ENCODE assay signal across 12 cellular contexts in the genomic region with DNA sequence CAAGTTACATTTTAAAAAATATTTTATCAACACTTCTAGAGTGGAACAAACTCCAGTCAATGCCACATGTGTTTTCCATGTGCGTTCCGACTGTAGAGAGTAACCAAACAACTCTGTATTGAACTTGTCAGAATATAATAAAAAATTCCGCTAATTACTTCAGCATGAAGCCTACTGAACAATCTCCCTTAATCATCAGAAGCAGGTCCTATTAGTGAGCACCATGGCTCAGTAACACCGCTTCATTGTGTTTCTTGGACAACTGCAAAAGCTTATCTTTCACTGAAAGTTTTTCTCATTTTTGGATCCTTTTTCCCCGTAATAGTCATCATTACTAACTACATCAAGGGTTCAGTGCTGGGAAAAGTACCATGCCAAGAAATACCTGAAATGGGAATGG.
A peak's percentile ranks its signal among the peaks of the same experiment; 100 is the strongest.
DNase-seq lines count a peak whose midpoint lies in the region; ATAC-seq and TF ChIP-seq lines count a peak whose summit lies in the region.
"Had no signal": no experiment of that assay in that cellular context is flagged by ENCODE, and none has a peak within 500 bp of the region (broad histone marks: within the 10 kb centered on the region; RNA-seq: fewer than 3 reads in every experiment).

No MANE protein-coding gene starts in this region.

- ATAC-seq in HG03097 (IDR thresholded peaks at IDR 0.05; ENCODE audit: low FRiP score, unreplicated experiment) = no peak
- ATAC-seq: A549, HCT116, K562 had no signal

- peak; percentile 56 for DNase-seq in GM03348 (ENCODE audit: low spot score)
- peak; percentile 17 for DNase-seq in astrocyte of the hippocampus (ENCODE audit: low read depth, low spot score)
- DNase-seq in fibroblast of the aortic adventitia (ENCODE audit: low read depth) = peak; percentile 21
- no peak for DNase-seq in NCI-H1694 treated with DMSO at 0.1 percent for 48 hours (lab: John Stamatoyannopoulos, UW)
- no peak for DNase-seq in cortex of kidney (lab: John Stamatoyannopoulos, UW)
- DNase-seq: CD4-positive, CD25-positive, alpha-beta regulatory T cell; DMS53 had no signal

- no peak for TF ChIP-seq CTCF in fibroblast of the aortic adventitia (IDR thresholded peaks at IDR 0.05; ENCODE audit: insufficient read depth, low read length)

- H3K4me3 ChIP-seq in fibroblast of the aortic adventitia (ENCODE audit: low read depth, low read length) = no peak overlapping the region
- H3K4me3 ChIP-seq: A549; BLaER1 treated with 17β-estradiol and CSF1 and Interleukin-3, amounts not matched to agents 10 nM and 100 nM; K562 had no signal

Comparison
In these comparisons a context has a peak if more than half of its experiments do, and no peak if none do; other contexts are left out.
1. DNase-seq: peak in GM03348 (single experiment), astrocyte of the hippocampus (single experiment) and fibroblast of the aortic adventitia (single experiment); none in NCI-H1694 treated with DMSO at 0.1 percent for 48 hours (single experiment) and cortex of kidney (single experiment).